In the genomic region with DNA sequence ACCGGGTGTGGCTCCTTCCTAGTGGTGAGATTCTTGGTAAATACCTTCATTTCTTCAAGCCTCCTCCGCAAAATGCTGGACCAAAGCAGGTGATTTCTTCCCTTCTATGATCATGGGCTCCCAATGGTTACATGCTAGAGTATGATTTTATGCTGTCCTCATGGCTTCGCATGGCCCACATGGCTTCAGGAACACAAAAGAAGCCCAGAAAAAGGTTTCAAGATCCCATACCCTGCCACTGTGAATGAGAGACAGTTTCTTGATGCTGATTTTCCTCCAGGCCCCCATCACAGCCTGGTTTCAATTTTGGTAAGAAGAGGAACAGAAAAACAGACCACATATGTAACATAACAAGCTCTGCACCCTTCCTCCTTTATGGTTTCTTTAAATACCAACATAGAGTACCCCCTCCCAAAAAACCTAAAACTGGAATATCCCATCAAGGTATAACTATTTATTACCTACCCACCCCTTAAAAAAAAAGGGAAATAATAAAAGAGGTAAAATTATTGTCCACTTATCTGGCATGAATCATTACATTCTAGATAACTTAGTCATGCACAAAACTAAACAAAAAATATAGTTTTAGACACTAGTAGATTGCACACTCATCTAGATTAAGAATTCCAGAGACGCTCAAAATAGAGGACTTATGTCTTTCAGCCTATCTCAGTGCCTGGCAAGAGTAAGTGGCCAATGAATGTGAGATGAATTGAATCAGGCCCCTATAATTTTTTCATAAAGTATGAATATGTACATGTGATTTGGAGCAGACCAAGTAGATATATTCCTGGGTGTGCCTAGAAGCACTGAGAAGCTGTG, we compare ENCODE assay signal across 10 cellular contexts. TPM values are rescaled to one million over a fixed set of nuclear protein-coding genes. Genes with fewer than 3 reads are reported as not detected.
DNase-seq lines count a peak whose midpoint lies in the region; ATAC-seq and TF ChIP-seq lines count a peak whose summit lies in the region.
"Had no signal": no experiment of that assay in that cellular context is flagged by ENCODE, and none has a peak within 500 bp of the region (broad histone marks: within the 10 kb centered on the region; RNA-seq: fewer than 3 reads in every experiment).

No MANE protein-coding gene starts in this region.

- TF ChIP-seq CTCF in GM12864 (IDR thresholded peaks at IDR 0.05; ENCODE audit: low read depth, low read length, missing control alignments), result no peak
- TF ChIP-seq CTCF in GM20000 (IDR thresholded peaks at IDR 0.05; ENCODE audit: extremely low read depth, missing control alignments), result no peak

- ATAC-seq in HG03064 (IDR thresholded peaks at IDR 0.05; ENCODE audit: low read depth, unreplicated experiment), result peak; percentile 71

- H3K4me3 ChIP-seq in GM12864 (ENCODE audit: low read depth, low read length), result no peak overlapping the region
- H3K4me3 ChIP-seq: breast epithelium had no signal

- DNase-seq in GM12864 (ENCODE audit: low read depth), result peak; percentile 86
- DNase-seq in GM20000 (ENCODE audit: low spot score), result peak; percentile 73
- peak; percentile 52 for DNase-seq in RPMI7951 (ENCODE audit: low read depth)
- no peak for DNase-seq in NCI-H526 (lab: John Stamatoyannopoulos, UW)
- DNase-seq in NCI-H1436 (lab: John Stamatoyannopoulos, UW), result no peak
- DNase-seq in LoVo (ENCODE audit: low spot score), result no peak
- DNase-seq in activated T-cell treated with anti-CD3 and anti-CD28 coated beads, Interleukin-2, amount 50 U/mL, for 48 hours, result no peak

RNA-seq across cellular contexts. Expression of a gene that starts 2.3 kb away (rescaled TPM):
- total RNA-seq in RPMI7951 (2014; rRNA removed; shearing (Covaris generic)), result not detected in 2 replicates
- total RNA-seq: breast epithelium, posterior vena cava had no signal

RNA-seq across cellular contexts. Expression of a gene that starts 42.1 kb away (rescaled TPM):
- total RNA-seq in RPMI7951 (2014; rRNA removed; shearing (Covaris generic)), result 30.0 and 31.7 TPM in 2 replicates

RNA-seq across cellular contexts. Expression of a gene that starts 50.6 kb away (rescaled TPM):
- 0.49 and 2.0 TPM in 2 replicates for total RNA-seq in RPMI7951 (2014; rRNA removed; shearing (Covaris generic))
- total RNA-seq: breast epithelium, posterior vena cava had no signal

Comparison
In these comparisons a context has a peak if more than half of its experiments do, and no peak if none do; other contexts are left out.
1. DNase-seq: peak in GM12864 (single experiment), GM20000 (single experiment) and RPMI7951 (single experiment); none in NCI-H526 (0 of 2), NCI-H1436 (single experiment), LoVo (single experiment) and activated T-cell treated with anti-CD3 and anti-CD28 coated beads, Interleukin-2, amount 50 U/mL, for 48 hours (0 of 2).